32 cellular contexts compared by ENCODE assay signal in genomic region chr12:51744235-51744634, GRCh38.
DNase-seq lines count a peak whose midpoint lies in the region; ATAC-seq, FAIRE-seq and TF ChIP-seq lines count a peak whose summit lies in the region.
"Had no signal": no experiment of that assay in that cellular context is flagged by ENCODE, and none has a peak within 500 bp of the region (broad histone marks: within the 10 kb centered on the region; RNA-seq: fewer than 3 reads in every experiment).

No MANE protein-coding gene starts in this region.

- POLR2A ChIA-PET in HepG2 (lab: Yijun Ruan, JAX): no interaction called here

- in situ Hi-C loops in HepG2 (cut with HindIII; ENCODE audit: extremely low pct_ligation_motif_present, low pct_unique_long_range_greater_than_20kb): no loop called here

- WGBS in HepG2 (ENCODE audit: low lambda C conversion rate): 29% methylated on average over 6 of the region's 6 CpGs

- H3K4me1 Mint-ChIP-seq in stimulated activated effector memory CD8-positive, alpha-beta T cell treated with anti-CD3 and anti-CD28 coated beads, Interleukin-12 subunit alpha, Interleukin-12 subunit beta, amount 100 ng/mL, for 72 hours: no peaks in the 10 kb centered on the region
- H3K4me1 Mint-ChIP-seq in osteocyte (ENCODE audit: unreplicated experiment): no peaks in the 10 kb centered on the region
- H3K4me1 Mint-ChIP-seq: activated CD4-positive, alpha-beta T cell treated with anti-CD3 and anti-CD28 coated beads, Interleukin-2, amount 10 ng/mL, durations not matched to agents 24 days and 14 days; stimulated activated memory B cell treated with anti-CD40 and anti-IgM and Interleukin-4, amounts not matched to agents 10 μg/mL and 1 μg/mL and 100 μg/mL, for 72 hours; WTC11 had no signal

- no peak for TF ChIP-seq RAD21 in HepG2 (CRISPR knock-in tag; IDR thresholded peaks at IDR 0.05)

- no peaks in the 10 kb centered on the region for H4K20me1 ChIP-seq in HepG2 (ENCODE audit: insufficient read depth, low read length)

- TF ChIP-seq CTCF in HepG2 (CRISPR knock-in tag; IDR thresholded peaks at IDR 0.05): no peak
- TF ChIP-seq CTCF in osteocyte (IDR thresholded peaks at IDR 0.05): no peak

- H3K27ac ChIP-seq in HepG2 (ENCODE audit: extremely low read length, insufficient read depth, low read length): no peak overlapping the region
- H3K27ac ChIP-seq: ascending aorta had no signal

- no peaks in the 10 kb centered on the region for H3K36me3 ChIP-seq in HepG2 (replicated peaks in 1 of 2; ENCODE audit: control insufficient read depth in 1 of 2, insufficient read depth in 2 of 2, low read length in 2 of 2)
- H3K36me3 ChIP-seq: ascending aorta, HAP-1, heart right ventricle, transverse colon had no signal

- H3K4me3 Mint-ChIP-seq in stimulated activated effector memory CD8-positive, alpha-beta T cell treated with anti-CD3 and anti-CD28 coated beads, Interleukin-12 subunit alpha, Interleukin-12 subunit beta, amount 100 ng/mL, for 72 hours: no peak overlapping the region
- H3K4me3 Mint-ChIP-seq in osteocyte (ENCODE audit: unreplicated experiment): no peak overlapping the region
- H3K4me3 Mint-ChIP-seq: activated CD4-positive, alpha-beta T cell treated with anti-CD3 and anti-CD28 coated beads, Interleukin-2, amount 10 ng/mL, durations not matched to agents 24 days and 14 days; activated naive CD8-positive, alpha-beta T cell; stimulated activated memory B cell treated with anti-CD40 and anti-IgM and Interleukin-4, amounts not matched to agents 10 μg/mL and 1 μg/mL and 100 μg/mL, for 72 hours; WTC11 had no signal

- peak overlapping the region; percentile 16; the same call in 1 of the 2 replicates for H3K4me2 ChIP-seq in HepG2 (ENCODE audit: low read depth, low read length)

- peaks cover 12% of the 10 kb centered on the region for H3K9me3 Mint-ChIP-seq in stimulated activated effector memory CD8-positive, alpha-beta T cell treated with anti-CD3 and anti-CD28 coated beads, Interleukin-12 subunit alpha, Interleukin-12 subunit beta, amount 100 ng/mL, for 72 hours
- H3K9me3 Mint-ChIP-seq in osteocyte (ENCODE audit: unreplicated experiment): peaks cover 5% of the 10 kb centered on the region

- no peak for TF ChIP-seq EP300 in HepG2 (IDR thresholded peaks at IDR 0.05; ENCODE audit: low read depth in 2 of 2, low read length in 2 of 2)
- no peak for TF ChIP-seq EP300 in HepG2 (CRISPR knock-in tag; IDR thresholded peaks at IDR 0.05; ENCODE audit: borderline replicate concordance)

- no peak for TF ChIP-seq POLR2A in HepG2 (IDR thresholded peaks at IDR 0.05; ENCODE audit: insufficient read depth in 1 of 2, low read depth in 2 of 2, low read length in 2 of 2)

- no peaks in the 10 kb centered on the region for H3K27me3 Mint-ChIP-seq in osteocyte (ENCODE audit: unreplicated experiment)
- H3K27me3 Mint-ChIP-seq: progenitor cell of endocrine pancreas had no signal

- no peak overlapping the region for H3K9ac ChIP-seq in HepG2 (ENCODE audit: insufficient read depth, low read depth, low read length)

- intact Hi-C loops in HepG2 (cut with micrococcal nuclease; ENCODE audit: unreplicated experiment): no loop called here

- no peaks in the 10 kb centered on the region for H3K27me3 ChIP-seq in HepG2 (ENCODE audit: control insufficient read depth in 1 of 2, insufficient read depth in 2 of 2, low read length in 2 of 2)
- H3K27me3 ChIP-seq: ascending aorta, transverse colon had no signal

- ATAC-seq in HepG2: peak; percentile 62
- ATAC-seq in stimulated activated effector memory CD8-positive, alpha-beta T cell treated with anti-CD3 and anti-CD28 coated beads, Interleukin-12 subunit alpha, Interleukin-12 subunit beta, amount 100 ng/mL, for 72 hours: no peak
- ATAC-seq: esophagus mucosa; Panc1; stimulated activated memory B cell treated with anti-CD40 and anti-IgM and Interleukin-4, amounts not matched to agents 10 μg/mL and 1 μg/mL and 100 μg/mL, for 72 hours; WTC11 had no signal

- CTCF ChIA-PET in HepG2 (lab: Yijun Ruan, JAX; ENCODE audit: low intra/inter-chr PET ratio, low total read pairs): no interaction called here

- H3K27ac Mint-ChIP-seq in stimulated activated effector memory CD8-positive, alpha-beta T cell treated with anti-CD3 and anti-CD28 coated beads, Interleukin-12 subunit alpha, Interleukin-12 subunit beta, amount 100 ng/mL, for 72 hours: no peak overlapping the region
- no peak overlapping the region for H3K27ac Mint-ChIP-seq in osteocyte (ENCODE audit: unreplicated experiment)
- H3K27ac Mint-ChIP-seq: activated CD4-positive, alpha-beta T cell treated with anti-CD3 and anti-CD28 coated beads, Interleukin-2, amount 10 ng/mL, durations not matched to agents 24 days and 14 days; activated naive CD8-positive, alpha-beta T cell; progenitor cell of endocrine pancreas; stimulated activated memory B cell treated with anti-CD40 and anti-IgM and Interleukin-4, amounts not matched to agents 10 μg/mL and 1 μg/mL and 100 μg/mL, for 72 hours; WTC11 had no signal

- FAIRE-seq in HepG2 (lab: Jason Lieb, UNC): peak; percentile 44
- FAIRE-seq: kidney had no signal

- H3K4me3 ChIP-seq in Jurkat, Clone E6-1 (ENCODE audit: low read length): no peak overlapping the region
- no peak overlapping the region for H3K4me3 ChIP-seq in HepG2 (replicated peaks in 1 of 3; ENCODE audit: insufficient read depth in 1 of 3, low read depth in 2 of 3, low read length in 3 of 3)
- H3K4me3 ChIP-seq: ascending aorta, HAP-1, heart right ventricle, lung, transverse colon had no signal

- H2AFZ ChIP-seq in HepG2 (ENCODE audit: low read length): no peak overlapping the region

- no TSS peak for BruUV-seq in HepG2 (replicated peaks; lab: Mats Ljungman, UMichigan)

- no peaks in the 10 kb centered on the region for H3K79me2 ChIP-seq in HepG2 (ENCODE audit: insufficient read depth, low read length)

- peak; percentile 7 for DNase-seq in Jurkat, Clone E6-1 (ENCODE audit: low read depth, low spot score)
- DNase-seq in astrocyte of the hippocampus (ENCODE audit: low read depth, low spot score): peak; percentile 47
- DNase-seq in HepG2 (ENCODE audit: low spot score): peak; percentile 53
- peak; percentile 9 for DNase-seq in renal cortical epithelial cell (ENCODE audit: low read depth)
- DNase-seq in RPMI8226: no peak
- DNase-seq in stimulated activated effector memory CD8-positive, alpha-beta T cell treated with anti-CD3 and anti-CD28 coated beads, Interleukin-12 subunit alpha, Interleukin-12 subunit beta, amount 100 ng/mL, for 72 hours (ENCODE audit: low spot score in 2 of 2): no peak
- DNase-seq in activated CD8-positive, alpha-beta memory T cell treated with anti-CD3 and anti-CD28 coated beads, Interleukin-2, amount 50 U/mL, for 4 hours: no peak
- DNase-seq in osteocyte (ENCODE audit: extremely low spot score, unreplicated experiment): no peak
- DNase-seq: activated CD4-positive, alpha-beta T cell treated with anti-CD3 and anti-CD28 coated beads, Interleukin-2, amount 10 ng/mL, durations not matched to agents 24 days and 14 days; activated CD8-positive, alpha-beta memory T cell treated with anti-CD3 and anti-CD28 coated beads for 24 hours; activated effector memory CD4-positive, alpha-beta T cell treated with Interleukin-2 at 50 U/mL for 16 hours; central memory CD4-positive, alpha-beta T cell; DMS153; foreskin melanocyte; heart right ventricle; kidney; NCI-H146; NCI-H446; NCI-H748 treated with DMSO at 0.1 percent for 48 hours; SHP77 treated with DMSO at 0.1 percent for 48 hours; stimulated activated CD4-positive, alpha-beta T cell treated with anti-CD3 and anti-CD28 coated beads, Interleukin-15, amount 100 ng/mL, for 24 hours; stimulated activated CD4-positive, alpha-beta T cell treated with anti-CD3 and anti-CD28 coated beads, Interleukin-4, amount 100 ng/mL, for 4 hours; transverse colon had no signal

- H3K9me3 ChIP-seq in HepG2 (ENCODE audit: low read length): no peaks in the 10 kb centered on the region
- H3K9me3 ChIP-seq: ascending aorta, HAP-1 had no signal

- H3K4me1 ChIP-seq in HepG2 (ENCODE audit: insufficient read depth, low read length): peaks cover 14% of the 10 kb centered on the region
- H3K4me1 ChIP-seq: ascending aorta had no signal

- no peaks in the 10 kb centered on the region for H3K36me3 Mint-ChIP-seq in stimulated activated effector memory CD8-positive, alpha-beta T cell treated with anti-CD3 and anti-CD28 coated beads, Interleukin-12 subunit alpha, Interleukin-12 subunit beta, amount 100 ng/mL, for 72 hours
- H3K36me3 Mint-ChIP-seq in osteocyte (ENCODE audit: unreplicated experiment): no peaks in the 10 kb centered on the region

TF ChIP-seq in HepG2, 621 proteins besides CTCF, POLR2A, EP300 and RAD21 (continues in another document):
- TF ChIP-seq, protein P1, sequence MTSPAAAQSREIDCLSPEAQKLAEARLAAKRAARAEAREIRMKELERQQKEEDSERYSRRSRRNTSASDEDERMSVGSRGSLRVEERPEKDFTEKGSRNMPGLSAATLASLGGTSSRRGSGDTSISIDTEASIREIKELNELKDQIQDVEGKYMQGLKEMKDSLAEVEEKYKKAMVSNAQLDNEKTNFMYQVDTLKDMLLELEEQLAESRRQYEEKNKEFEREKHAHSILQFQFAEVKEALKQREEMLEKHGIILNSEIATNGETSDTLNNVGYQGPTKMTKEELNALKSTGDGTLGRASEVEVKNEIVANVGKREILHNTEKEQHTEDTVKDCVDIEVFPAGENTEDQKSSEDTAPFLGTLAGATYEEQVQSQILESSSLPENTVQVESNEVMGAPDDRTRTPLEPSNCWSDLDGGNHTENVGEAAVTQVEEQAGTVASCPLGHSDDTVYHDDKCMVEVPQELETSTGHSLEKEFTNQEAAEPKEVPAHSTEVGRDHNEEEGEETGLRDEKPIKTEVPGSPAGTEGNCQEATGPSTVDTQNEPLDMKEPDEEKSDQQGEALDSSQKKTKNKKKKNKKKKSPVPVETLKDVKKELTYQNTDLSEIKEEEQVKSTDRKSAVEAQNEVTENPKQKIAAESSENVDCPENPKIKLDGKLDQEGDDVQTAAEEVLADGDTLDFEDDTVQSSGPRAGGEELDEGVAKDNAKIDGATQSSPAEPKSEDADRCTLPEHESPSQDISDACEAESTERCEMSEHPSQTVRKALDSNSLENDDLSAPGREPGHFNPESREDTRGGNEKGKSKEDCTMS (CRISPR knock-in tag; conservative IDR thresholded peaks at IDR 0.05): no peak
- TF ChIP-seq YY1 (IDR thresholded peaks at IDR 0.05; ENCODE audit: insufficient read depth, insufficient replicate concordance, low read depth, low read length): no peak

Comparison
In these comparisons a context has a peak if more than half of its experiments do, and no peak if none do; other contexts are left out.
1. DNase-seq: peak in Jurkat, Clone E6-1 (single experiment), astrocyte of the hippocampus (single experiment), HepG2 (single experiment) and renal cortical epithelial cell (single experiment); none in RPMI8226 (single experiment), stimulated activated effector memory CD8-positive, alpha-beta T cell treated with anti-CD3 and anti-CD28 coated beads, Interleukin-12 subunit alpha, Interleukin-12 subunit beta, amount 100 ng/mL, for 72 hours (0 of 2), activated CD8-positive, alpha-beta memory T cell treated with anti-CD3 and anti-CD28 coated beads, Interleukin-2, amount 50 U/mL, for 4 hours (single experiment) and osteocyte (single experiment).